1 cellular context compared by ENCODE assay signal in the genomic region with DNA sequence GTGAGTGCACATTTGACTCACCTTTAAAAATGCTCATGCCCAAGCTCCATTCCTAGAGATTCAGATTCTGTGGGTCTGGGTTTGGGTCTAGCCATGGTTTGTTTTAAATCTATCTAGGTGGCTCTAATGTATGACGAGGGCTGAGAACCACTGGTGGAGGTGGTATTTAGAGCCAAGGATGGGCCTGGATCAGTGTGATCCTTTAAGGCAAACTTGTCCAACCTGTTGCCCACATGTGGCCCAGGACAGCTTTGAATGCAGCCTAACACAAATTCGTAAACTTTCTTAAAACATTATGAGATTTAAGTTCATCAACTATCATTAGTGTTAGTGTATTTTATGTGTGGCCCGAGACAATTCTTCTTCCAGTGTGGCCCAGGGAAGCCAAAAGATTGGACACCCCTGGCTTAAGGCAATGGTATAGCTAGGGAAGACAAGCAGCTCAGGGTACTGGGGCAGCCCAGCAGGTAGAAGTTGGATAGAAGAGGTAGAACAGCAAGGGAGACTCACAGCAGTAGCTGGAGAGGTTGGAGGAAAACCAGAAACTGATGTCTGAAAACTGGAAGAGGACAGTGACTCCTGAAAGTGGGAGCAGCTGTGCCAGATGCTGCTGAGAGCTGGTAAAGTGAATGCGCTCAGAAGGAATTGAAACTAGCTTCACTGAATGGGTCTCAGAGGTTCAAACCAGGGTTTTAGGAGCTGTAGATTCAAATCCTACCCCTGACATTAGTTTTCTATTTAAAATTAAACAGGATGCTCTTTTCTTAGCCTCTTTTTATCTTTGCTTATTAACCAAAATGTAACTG.
TF ChIP-seq lines count a peak whose summit lies in the region.

No MANE protein-coding gene starts in this region.

TF ChIP-seq in HepG2, 621 proteins besides CTCF, POLR2A, EP300 and RAD21:
- TF ChIP-seq ZNF20 (CRISPR knock-in tag; IDR thresholded peaks at IDR 0.05): no peak
- TF ChIP-seq YEATS2 (CRISPR knock-in tag; IDR thresholded peaks at IDR 0.05; ENCODE audit: borderline replicate concordance): no peak
- no peak for TF ChIP-seq NR3C1 (CRISPR knock-in tag; IDR thresholded peaks at IDR 0.05)
- TF ChIP-seq, protein P1, sequence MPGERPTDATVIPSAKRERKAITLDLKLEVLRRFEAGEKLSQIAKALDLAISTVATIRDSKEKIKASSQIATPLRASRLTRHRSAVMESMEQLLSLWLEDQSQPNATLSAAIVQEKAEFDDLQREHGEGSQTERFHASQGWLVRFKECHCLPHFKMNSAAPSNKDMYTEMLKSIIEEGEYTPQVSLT (CRISPR knock-in tag; IDR thresholded peaks at IDR 0.05; ENCODE audit: borderline replicate concordance, low read depth): no peak
- TF ChIP-seq KDM3A (CRISPR knock-in tag; IDR thresholded peaks at IDR 0.05; ENCODE audit: low read depth): no peak
- TF ChIP-seq ARID2 (CRISPR knock-in tag; IDR thresholded peaks at IDR 0.05; ENCODE audit: borderline replicate concordance): no peak
- TF ChIP-seq ZNF205 (CRISPR knock-in tag; IDR thresholded peaks at IDR 0.05): no peak
- TF ChIP-seq, protein P2, sequence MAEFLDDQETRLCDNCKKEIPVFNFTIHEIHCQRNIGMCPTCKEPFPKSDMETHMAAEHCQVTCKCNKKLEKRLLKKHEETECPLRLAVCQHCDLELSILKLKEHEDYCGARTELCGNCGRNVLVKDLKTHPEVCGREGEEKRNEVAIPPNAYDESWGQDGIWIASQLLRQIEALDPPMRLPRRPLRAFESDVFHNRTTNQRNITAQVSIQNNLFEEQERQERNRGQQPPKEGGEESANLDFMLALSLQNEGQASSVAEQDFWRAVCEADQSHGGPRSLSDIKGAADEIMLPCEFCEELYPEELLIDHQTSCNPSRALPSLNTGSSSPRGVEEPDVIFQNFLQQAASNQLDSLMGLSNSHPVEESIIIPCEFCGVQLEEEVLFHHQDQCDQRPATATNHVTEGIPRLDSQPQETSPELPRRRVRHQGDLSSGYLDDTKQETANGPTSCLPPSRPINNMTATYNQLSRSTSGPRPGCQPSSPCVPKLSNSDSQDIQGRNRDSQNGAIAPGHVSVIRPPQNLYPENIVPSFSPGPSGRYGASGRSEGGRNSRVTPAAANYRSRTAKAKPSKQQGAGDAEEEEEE (CRISPR knock-in tag; IDR thresholded peaks at IDR 0.05; ENCODE audit: borderline replicate concordance): no peak
- no peak for TF ChIP-seq HNRNPL (IDR thresholded peaks at IDR 0.05; ENCODE audit: low read depth, low read length)
- TF ChIP-seq, protein P3, sequence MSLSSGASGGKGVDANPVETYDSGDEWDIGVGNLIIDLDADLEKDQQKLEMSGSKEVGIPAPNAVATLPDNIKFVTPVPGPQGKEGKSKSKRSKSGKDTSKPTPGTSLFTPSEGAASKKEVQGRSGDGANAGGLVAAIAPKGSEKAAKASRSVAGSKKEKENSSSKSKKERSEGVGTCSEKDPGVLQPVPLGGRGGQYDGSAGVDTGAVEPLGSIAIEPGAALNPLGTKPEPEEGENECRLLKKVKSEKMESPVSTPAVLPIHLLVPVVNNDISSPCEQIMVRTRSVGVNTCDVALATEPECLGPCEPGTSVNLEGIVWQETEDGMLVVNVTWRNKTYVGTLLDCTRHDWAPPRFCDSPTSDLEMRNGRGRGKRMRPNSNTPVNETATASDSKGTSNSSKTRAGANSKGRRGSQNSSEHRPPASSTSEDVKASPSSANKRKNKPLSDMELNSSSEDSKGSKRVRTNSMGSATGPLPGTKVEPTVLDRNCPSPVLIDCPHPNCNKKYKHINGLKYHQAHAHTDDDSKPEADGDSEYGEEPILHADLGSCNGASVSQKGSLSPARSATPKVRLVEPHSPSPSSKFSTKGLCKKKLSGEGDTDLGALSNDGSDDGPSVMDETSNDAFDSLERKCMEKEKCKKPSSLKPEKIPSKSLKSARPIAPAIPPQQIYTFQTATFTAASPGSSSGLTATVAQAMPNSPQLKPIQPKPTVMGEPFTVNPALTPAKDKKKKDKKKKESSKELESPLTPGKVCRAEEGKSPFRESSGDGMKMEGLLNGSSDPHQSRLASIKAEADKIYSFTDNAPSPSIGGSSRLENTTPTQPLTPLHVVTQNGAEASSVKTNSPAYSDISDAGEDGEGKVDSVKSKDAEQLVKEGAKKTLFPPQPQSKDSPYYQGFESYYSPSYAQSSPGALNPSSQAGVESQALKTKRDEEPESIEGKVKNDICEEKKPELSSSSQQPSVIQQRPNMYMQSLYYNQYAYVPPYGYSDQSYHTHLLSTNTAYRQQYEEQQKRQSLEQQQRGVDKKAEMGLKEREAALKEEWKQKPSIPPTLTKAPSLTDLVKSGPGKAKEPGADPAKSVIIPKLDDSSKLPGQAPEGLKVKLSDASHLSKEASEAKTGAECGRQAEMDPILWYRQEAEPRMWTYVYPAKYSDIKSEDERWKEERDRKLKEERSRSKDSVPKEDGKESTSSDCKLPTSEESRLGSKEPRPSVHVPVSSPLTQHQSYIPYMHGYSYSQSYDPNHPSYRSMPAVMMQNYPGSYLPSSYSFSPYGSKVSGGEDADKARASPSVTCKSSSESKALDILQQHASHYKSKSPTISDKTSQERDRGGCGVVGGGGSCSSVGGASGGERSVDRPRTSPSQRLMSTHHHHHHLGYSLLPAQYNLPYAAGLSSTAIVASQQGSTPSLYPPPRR (CRISPR knock-in tag; IDR thresholded peaks at IDR 0.05; ENCODE audit: borderline replicate concordance): no peak
- no peak for TF ChIP-seq NPAS2 (CRISPR knock-in tag; IDR thresholded peaks at IDR 0.05; ENCODE audit: borderline replicate concordance)
- no peak for TF ChIP-seq ZFP36L2 (CRISPR knock-in tag; IDR thresholded peaks at IDR 0.05)
- TF ChIP-seq, protein P4, sequence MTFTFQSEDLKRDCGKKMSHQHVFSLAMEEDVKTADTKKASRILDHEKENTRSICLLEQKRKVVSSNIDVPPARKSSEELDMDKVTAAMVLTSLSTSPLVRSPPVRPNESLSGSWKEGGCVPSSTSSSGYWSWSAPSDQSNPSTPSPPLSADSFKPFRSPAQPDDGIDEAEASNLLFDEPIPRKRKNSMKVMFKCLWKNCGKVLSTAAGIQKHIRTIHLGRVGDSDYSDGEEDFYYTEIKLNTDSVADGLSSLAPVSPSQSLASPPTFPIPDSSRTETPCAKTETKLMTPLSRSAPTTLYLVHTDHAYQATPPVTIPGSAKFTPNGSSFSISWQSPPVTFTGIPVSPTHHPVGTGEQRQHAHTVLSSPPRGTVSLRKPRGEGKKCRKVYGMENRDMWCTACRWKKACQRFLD (CRISPR knock-in tag; IDR thresholded peaks at IDR 0.05; ENCODE audit: borderline replicate concordance): no peak
- no peak for TF ChIP-seq PHB2 (IDR thresholded peaks at IDR 0.05; ENCODE audit: partially characterized antibody)
- no peak for TF ChIP-seq TBL1XR1 (IDR thresholded peaks at IDR 0.05; ENCODE audit: borderline replicate concordance, low read length, partially characterized antibody)
- TF ChIP-seq PCBP1 (IDR thresholded peaks at IDR 0.05; ENCODE audit: borderline replicate concordance, low read depth, low read length): no peak
